ENCODE assay signal across 20 cellular contexts in genomic region chr11:108685419-108686161, GRCh38.
"Had no signal": no experiment of that assay in that cellular context is flagged by ENCODE, and none has a peak within 500 bp of the region (broad histone marks: within the 10 kb centered on the region; RNA-seq: fewer than 3 reads in every experiment).

No MANE protein-coding gene starts in this region.

- H3K9me3 Mint-ChIP-seq: central memory CD8-positive, alpha-beta T cell had no signal

- H3K27me3 ChIP-seq: esophagus muscularis mucosa, sigmoid colon, spleen had no signal

- H3K9me3 ChIP-seq: esophagus muscularis mucosa, lower lobe of right lung, sigmoid colon, thoracic aorta had no signal

- H3K4me3 ChIP-seq: coronary artery, esophagus muscularis mucosa, lower lobe of right lung, sigmoid colon, spleen, thoracic aorta had no signal

- H3K27ac Mint-ChIP-seq: activated naive CD8-positive, alpha-beta T cell; brain; stimulated activated naive B cell treated with anti-CD40 and anti-IgM and Interleukin-4, amounts not matched to agents 10 μg/mL and 1 μg/mL and 100 μg/mL, for 72 hours; T-helper 17 cell had no signal

- H3K27ac ChIP-seq: coronary artery, esophagus muscularis mucosa, lower lobe of right lung, parathyroid adenoma, sigmoid colon, spleen, thoracic aorta, VCaP had no signal

- H3K4me1 Mint-ChIP-seq: brain had no signal

- H3K27me3 Mint-ChIP-seq: activated naive CD8-positive, alpha-beta T cell; brain; central memory CD8-positive, alpha-beta T cell; naive thymus-derived CD8-positive, alpha-beta T cell; stimulated activated naive B cell treated with anti-CD40 and anti-IgM and Interleukin-4, amounts not matched to agents 10 μg/mL and 1 μg/mL and 100 μg/mL, for 72 hours; T-helper 17 cell had no signal

- H3K36me3 ChIP-seq: thoracic aorta had no signal

- H3K4me1 ChIP-seq: esophagus muscularis mucosa, lower lobe of right lung, parathyroid adenoma, sigmoid colon, spleen had no signal

- H3K4me3 Mint-ChIP-seq: activated naive CD8-positive, alpha-beta T cell; brain; central memory CD8-positive, alpha-beta T cell; naive thymus-derived CD8-positive, alpha-beta T cell; stimulated activated naive B cell treated with anti-CD40 and anti-IgM and Interleukin-4, amounts not matched to agents 10 μg/mL and 1 μg/mL and 100 μg/mL, for 72 hours; T-helper 17 cell had no signal

- DNase-seq: activated CD4-positive, alpha-beta T cell treated with anti-CD3 and anti-CD28 coated beads, Interleukin-2, amount 50 U/mL, for 48 hours; activated T-cell treated with anti-CD3 and anti-CD28 coated beads for 4 hours; amygdala; hippocampal formation; islet precursor cell; lower lobe of right lung; naive thymus-derived CD8-positive, alpha-beta T cell; sigmoid colon; spleen; stimulated activated CD4-positive, alpha-beta T cell treated with anti-CD3 and anti-CD28 coated beads, Interleukin-4, amount 100 ng/mL, for 4 hours; stimulated activated naive B cell treated with anti-CD40 and anti-IgM and Interleukin-4, amounts not matched to agents 10 μg/mL and 1 μg/mL and 100 μg/mL, for 72 hours; T-helper 17 cell had no signal

- ATAC-seq: lower lobe of right lung; naive thymus-derived CD8-positive, alpha-beta T cell; stimulated activated naive B cell treated with anti-CD40 and anti-IgM and Interleukin-4, amounts not matched to agents 10 μg/mL and 1 μg/mL and 100 μg/mL, for 72 hours; T-helper 17 cell had no signal
